Comparison of ENCODE assay signal across 28 cellular contexts in the genomic region with DNA sequence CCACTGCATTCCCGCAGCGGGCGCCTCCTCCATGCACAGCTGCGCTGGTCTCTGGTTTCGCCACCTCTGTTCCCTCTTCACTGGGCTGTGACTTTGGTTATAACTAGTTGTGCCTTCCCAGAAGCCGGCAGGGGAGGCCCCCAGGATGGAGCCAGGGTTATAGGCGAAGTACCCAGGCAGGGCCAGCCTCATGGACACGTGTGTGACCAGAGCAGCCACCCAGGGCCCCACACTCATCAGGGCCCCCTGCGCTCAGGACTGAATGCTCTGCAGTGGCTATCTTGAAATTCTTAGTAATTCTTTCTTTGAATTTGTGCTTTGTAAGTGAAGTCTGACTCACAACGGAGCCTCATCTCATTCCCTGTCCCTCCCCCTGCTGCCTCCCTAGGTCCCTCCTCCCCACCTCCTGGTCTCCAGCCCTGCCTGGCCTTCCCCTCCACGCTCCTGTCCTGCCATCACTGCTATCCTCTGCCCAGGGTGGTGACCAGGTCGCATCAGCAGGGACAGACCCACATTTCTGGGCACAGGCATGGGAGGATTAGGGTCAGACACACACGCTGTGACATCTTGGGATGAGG. TPM values are rescaled to one million over a fixed set of nuclear protein-coding genes. Genes with fewer than 3 reads are reported as not detected.
DNase-seq lines count a peak whose midpoint lies in the region; ATAC-seq, FAIRE-seq and TF ChIP-seq lines count a peak whose summit lies in the region.
"Had no signal": no experiment of that assay in that cellular context is flagged by ENCODE, and none has a peak within 500 bp of the region (broad histone marks: within the 10 kb centered on the region; RNA-seq: fewer than 3 reads in every experiment).

No MANE protein-coding gene starts in this region.

- peak overlapping the region; percentile 37 for H3K4me3 Mint-ChIP-seq in astrocyte (ENCODE audit: unreplicated experiment)
- H3K4me3 Mint-ChIP-seq in activated CD8-positive, alpha-beta memory T cell treated with anti-CD3 and anti-CD28 coated beads, Interleukin-2, amount 10 ng/mL, durations not matched to agents 7 days and 5 days, result no peak overlapping the region
- H3K4me3 Mint-ChIP-seq: activated naive CD4-positive, alpha-beta T cell treated with anti-CD3 and anti-CD28 coated beads for 36 hours had no signal

- no CpG with 5 or more reads among the region's 13 CpGs for WGBS in neuronal stem cell (ENCODE audit: extremely low coverage in 2 of 2, insufficient read length in 2 of 2, insufficient replicate concordance in 1 of 2), 2 donors

- no peak overlapping the region for H3K14ac ChIP-seq in neuronal stem cell (ENCODE audit: low read length)

- no peak overlapping the region for H2BK120ac ChIP-seq in neuronal stem cell (ENCODE audit: low read depth, low read length)

- H3K27me3 ChIP-seq in astrocyte (ENCODE audit: insufficient read depth, low read length) (peaks cover 3% of the 10 kb centered on the region), neuronal stem cell (ENCODE audit: control insufficient read depth in 3 of 3, insufficient read depth in 3 of 3, low read depth in 1 of 3, low read length in 3 of 3) (peaks cover 0 to 13% (median 0%) of the 10 kb centered on the region in 3 experiments)
- H3K27me3 ChIP-seq: adrenal gland, breast epithelium had no signal

- no peak overlapping the region for H3K27ac ChIP-seq in astrocyte (ENCODE audit: low read depth, low read length)
- no peak overlapping the region for H3K27ac ChIP-seq in neuronal stem cell (replicated peaks; ENCODE audit: low read length)
- H3K27ac ChIP-seq: adrenal gland, breast epithelium, lower lobe of right lung, PC-9, prostate gland, VCaP had no signal

- H2AFZ ChIP-seq in astrocyte (ENCODE audit: low read depth, low read length), result peak overlapping the region; percentile 56
- H2AFZ ChIP-seq in neuronal stem cell (ENCODE audit: low read length), result no peak overlapping the region
- H2AFZ ChIP-seq: PC-9 had no signal

- H2BK15ac ChIP-seq in neuronal stem cell (ENCODE audit: low read length), result peak overlapping the region; percentile 83

- intact Hi-C loops in posterior cingulate gyrus (cut with DNase I), result no loop called here

- peaks cover 3% of the 10 kb centered on the region for H3K9me3 Mint-ChIP-seq in astrocyte (ENCODE audit: unreplicated experiment)
- no peaks in the 10 kb centered on the region for H3K9me3 Mint-ChIP-seq in activated CD8-positive, alpha-beta memory T cell treated with anti-CD3 and anti-CD28 coated beads, Interleukin-2, amount 10 ng/mL, durations not matched to agents 7 days and 5 days (ENCODE audit: low read depth)
- H3K9me3 Mint-ChIP-seq: activated naive CD4-positive, alpha-beta T cell treated with anti-CD3 and anti-CD28 coated beads for 36 hours had no signal

- H3K9ac ChIP-seq in astrocyte (ENCODE audit: low read length), result no peak overlapping the region
- H3K9ac ChIP-seq in neuronal stem cell (ENCODE audit: low read depth, low read length, poor library complexity), result no peak overlapping the region

- H4K91ac ChIP-seq in neuronal stem cell (ENCODE audit: low read depth, low read length, poor library complexity), result no peak overlapping the region

- peak overlapping the region; percentile 1 for H2BK5ac ChIP-seq in neuronal stem cell (ENCODE audit: low read length)

- peak overlapping the region; percentile 45 for H3K23ac ChIP-seq in neuronal stem cell (ENCODE audit: low read depth, low read length, poor library complexity)

- H3K9me3 ChIP-seq in astrocyte (ENCODE audit: insufficient read depth, low read depth, low read length), result no peaks in the 10 kb centered on the region
- no peaks in the 10 kb centered on the region for H3K9me3 ChIP-seq in neuronal stem cell (replicated peaks in 1 of 2; ENCODE audit: control insufficient read depth in 2 of 2, insufficient read depth in 1 of 2, low read depth in 1 of 2, low read length in 2 of 2)
- H3K9me3 ChIP-seq: adrenal gland, breast epithelium, lower lobe of right lung, prostate gland had no signal

- DNase-seq in AG08395 (ENCODE audit: low spot score) (peak; percentile 15), HT1080 (ENCODE audit: low read depth) (peak; percentile 36), astrocyte (ENCODE audit: low read depth) (no peak), neuronal stem cell (ENCODE audit: low spot score) (no peak), posterior cingulate gyrus (no peak), NCI-H82 treated with DMSO at 0.1 percent for 48 hours (lab: John Stamatoyannopoulos, UW; ENCODE audit: unreplicated experiment) (no peak)
- DNase-seq in activated CD8-positive, alpha-beta memory T cell treated with anti-CD3 and anti-CD28 coated beads, Interleukin-2, amount 10 ng/mL, durations not matched to agents 7 days and 5 days, result no peak
- DNase-seq: activated naive CD4-positive, alpha-beta T cell treated with anti-CD3 and anti-CD28 coated beads for 36 hours; C1 segment of cervical spinal cord; Caco-2; DMS79; effector CD4-positive, alpha-beta T cell; GF-D8; head of caudate nucleus; lower lobe of right lung; NCI-H1048; NCI-H1694; NCI-H510A; PC-9; Right ventricle myocardium superior; stimulated activated naive CD4-positive, alpha-beta T cell treated with Interleukin-2 at 50 U/mL for 16 hours had no signal

- no peaks in the 10 kb centered on the region for H3K4me1 ChIP-seq in astrocyte (ENCODE audit: insufficient read depth, low read length)
- H3K4me1 ChIP-seq in neuronal stem cell (ENCODE audit: control insufficient read depth in 2 of 2, insufficient read depth in 1 of 2, low read depth in 1 of 2, low read length in 2 of 2), result peaks cover 8 to 20% of the 10 kb centered on the region in 2 donors
- H3K4me1 ChIP-seq: adrenal gland, breast epithelium, lower lobe of right lung, prostate gland had no signal

- no peak for ATAC-seq in activated CD8-positive, alpha-beta memory T cell treated with anti-CD3 and anti-CD28 coated beads, Interleukin-2, amount 10 ng/mL, durations not matched to agents 7 days and 5 days
- ATAC-seq: HCT116, lower lobe of right lung had no signal

- H2AK5ac ChIP-seq in neuronal stem cell (ENCODE audit: low read depth, low read length), result peak overlapping the region; percentile 47

- H3K4me2 ChIP-seq in astrocyte (ENCODE audit: low read length) (no peak overlapping the region), neuronal stem cell (ENCODE audit: insufficient read depth, low read length, poor library complexity, severe bottlenecking) (no peak overlapping the region)
- H3K4me2 ChIP-seq: PC-9 had no signal

- no peak for TF ChIP-seq CTCF in astrocyte (IDR thresholded peaks at IDR 0.05; ENCODE audit: insufficient read depth, low read depth, low read length)

- no peaks in the 10 kb centered on the region for H3K79me1 ChIP-seq in neuronal stem cell (ENCODE audit: low read depth, low read length)

- H4K8ac ChIP-seq in neuronal stem cell (ENCODE audit: low read depth, low read length), result no peak overlapping the region

- peak overlapping the region; percentile 99 for H3K4ac ChIP-seq in neuronal stem cell (ENCODE audit: low read length)

- H3K18ac ChIP-seq in neuronal stem cell (ENCODE audit: low read length), result peak overlapping the region; percentile 94

- CTCF ChIA-PET in activated CD8-positive, alpha-beta memory T cell treated with anti-CD3 and anti-CD28 coated beads, Interleukin-2, amount 10 ng/mL, durations not matched to agents 7 days and 5 days (lab: Charles Lee), result interaction anchor here (1.7 kb wide), 1 partner anchor 518 kb away, joined by 5 read pairs; no protein-coding TSS in a partner anchor

- H3K79me2 ChIP-seq in astrocyte (ENCODE audit: insufficient read depth, low read length), result no peaks in the 10 kb centered on the region

- no peak for FAIRE-seq in astrocyte (lab: Jason Lieb, UNC)
- FAIRE-seq: colon, GM18507 had no signal

- H3K4me3 ChIP-seq in astrocyte (ENCODE audit: insufficient read depth, low read depth, low read length), result no peak overlapping the region
- no peak overlapping the region for H3K4me3 ChIP-seq in neuronal stem cell (ENCODE audit: low read length in 2 of 2)
- H3K4me3 ChIP-seq: adrenal gland, breast epithelium, lower lobe of right lung, PC-9, prostate gland had no signal

- peaks cover 3% of the 10 kb centered on the region for H3K36me3 Mint-ChIP-seq in astrocyte (ENCODE audit: low read depth, unreplicated experiment)
- H3K36me3 Mint-ChIP-seq in activated CD8-positive, alpha-beta memory T cell treated with anti-CD3 and anti-CD28 coated beads, Interleukin-2, amount 10 ng/mL, durations not matched to agents 7 days and 5 days, result no peaks in the 10 kb centered on the region

- H2BK12ac ChIP-seq in neuronal stem cell (ENCODE audit: low read length), result peak overlapping the region; percentile 46

- no peaks in the 10 kb centered on the region for H4K20me1 ChIP-seq in astrocyte (ENCODE audit: insufficient read depth, low read length)

- peaks cover 12% of the 10 kb centered on the region for H3K27me3 Mint-ChIP-seq in astrocyte (ENCODE audit: low read depth, unreplicated experiment)
- no peaks in the 10 kb centered on the region for H3K27me3 Mint-ChIP-seq in activated CD8-positive, alpha-beta memory T cell treated with anti-CD3 and anti-CD28 coated beads, Interleukin-2, amount 10 ng/mL, durations not matched to agents 7 days and 5 days

- peaks cover 7% of the 10 kb centered on the region for H3K4me1 Mint-ChIP-seq in astrocyte (ENCODE audit: low read depth, unreplicated experiment)
- H3K4me1 Mint-ChIP-seq in activated CD8-positive, alpha-beta memory T cell treated with anti-CD3 and anti-CD28 coated beads, Interleukin-2, amount 10 ng/mL, durations not matched to agents 7 days and 5 days, result peaks cover 3% of the 10 kb centered on the region

- H3K36me3 ChIP-seq in astrocyte (ENCODE audit: insufficient read depth, low read length) (no peaks in the 10 kb centered on the region), neuronal stem cell (replicated peaks in 1 of 2; ENCODE audit: control insufficient read depth in 2 of 2, insufficient read depth in 2 of 2, low read length in 2 of 2) (no peaks in the 10 kb centered on the region)
- H3K36me3 ChIP-seq: adrenal gland, breast epithelium, lower lobe of right lung, prostate gland had no signal

- peak overlapping the region; percentile 58 for H3K27ac Mint-ChIP-seq in astrocyte (ENCODE audit: unreplicated experiment)
- H3K27ac Mint-ChIP-seq in activated CD8-positive, alpha-beta memory T cell treated with anti-CD3 and anti-CD28 coated beads, Interleukin-2, amount 10 ng/mL, durations not matched to agents 7 days and 5 days, result no peak overlapping the region
- H3K27ac Mint-ChIP-seq: activated naive CD4-positive, alpha-beta T cell treated with anti-CD3 and anti-CD28 coated beads for 36 hours had no signal

RNA-seq across cellular contexts. Expression of a gene that starts 38.1 kb away (rescaled TPM):
- 7.0 and 10.1 TPM in 2 replicates for total RNA-seq in HT1080 (2014; rRNA removed; shearing (Covaris generic))
- 6.4 and 7.6 TPM in 2 replicates for polyA plus RNA-seq in HT1080 (2015; cell fraction: cytosol; rRNA removed)
- 3.0 and 3.6 TPM in 2 replicates for polyA plus RNA-seq in HT1080 (2015; cell fraction: nucleus; rRNA removed)
- total RNA-seq in astrocyte, result 51.7 and 63.7 TPM in 2 replicates
- polyA plus RNA-seq in neuronal stem cell (2013, experiment 1 of 2), result 20.2 TPM
- polyA plus RNA-seq in neuronal stem cell (2013, experiment 2 of 2), result 18.1 TPM
- total RNA-seq in activated CD8-positive, alpha-beta memory T cell treated with anti-CD3 and anti-CD28 coated beads, Interleukin-2, amount 10 ng/mL, durations not matched to agents 7 days and 5 days, result 10 to 100 TPM; 68.5 to 71.5 TPM

RNA-seq across cellular contexts. Expression of a gene that starts 46.4 kb away (rescaled TPM):
- total RNA-seq in HT1080 (2014; rRNA removed; shearing (Covaris generic)), result 17.0 and 25.5 TPM in 2 replicates
- 39.6 and 50.1 TPM in 2 replicates for polyA plus RNA-seq in HT1080 (2015; cell fraction: cytosol; rRNA removed)
- 38.6 and 40.8 TPM in 2 replicates for polyA plus RNA-seq in HT1080 (2015; cell fraction: nucleus; rRNA removed)
- 149 and 162 TPM in 2 replicates for total RNA-seq in astrocyte
- 43.6 TPM for polyA plus RNA-seq in neuronal stem cell (2013, experiment 1 of 2)
- polyA plus RNA-seq in neuronal stem cell (2013, experiment 2 of 2), result 43.0 TPM
- total RNA-seq in activated CD8-positive, alpha-beta memory T cell treated with anti-CD3 and anti-CD28 coated beads, Interleukin-2, amount 10 ng/mL, durations not matched to agents 7 days and 5 days, result 10 to 100 TPM; 24.2 to 26.5 TPM

Comparison
In these comparisons a context has a peak if more than half of its experiments do, and no peak if none do; other contexts are left out.
1. DNase-seq: peak in AG08395 (single experiment) and HT1080 (single experiment); none in astrocyte (single experiment), neuronal stem cell (single experiment), posterior cingulate gyrus (0 of 10), NCI-H82 treated with DMSO at 0.1 percent for 48 hours (single experiment) and activated CD8-positive, alpha-beta memory T cell treated with anti-CD3 and anti-CD28 coated beads, Interleukin-2, amount 10 ng/mL, durations not matched to agents 7 days and 5 days (single experiment).